Comparison of ENCODE assay signal across 24 cellular contexts in the genomic region with DNA sequence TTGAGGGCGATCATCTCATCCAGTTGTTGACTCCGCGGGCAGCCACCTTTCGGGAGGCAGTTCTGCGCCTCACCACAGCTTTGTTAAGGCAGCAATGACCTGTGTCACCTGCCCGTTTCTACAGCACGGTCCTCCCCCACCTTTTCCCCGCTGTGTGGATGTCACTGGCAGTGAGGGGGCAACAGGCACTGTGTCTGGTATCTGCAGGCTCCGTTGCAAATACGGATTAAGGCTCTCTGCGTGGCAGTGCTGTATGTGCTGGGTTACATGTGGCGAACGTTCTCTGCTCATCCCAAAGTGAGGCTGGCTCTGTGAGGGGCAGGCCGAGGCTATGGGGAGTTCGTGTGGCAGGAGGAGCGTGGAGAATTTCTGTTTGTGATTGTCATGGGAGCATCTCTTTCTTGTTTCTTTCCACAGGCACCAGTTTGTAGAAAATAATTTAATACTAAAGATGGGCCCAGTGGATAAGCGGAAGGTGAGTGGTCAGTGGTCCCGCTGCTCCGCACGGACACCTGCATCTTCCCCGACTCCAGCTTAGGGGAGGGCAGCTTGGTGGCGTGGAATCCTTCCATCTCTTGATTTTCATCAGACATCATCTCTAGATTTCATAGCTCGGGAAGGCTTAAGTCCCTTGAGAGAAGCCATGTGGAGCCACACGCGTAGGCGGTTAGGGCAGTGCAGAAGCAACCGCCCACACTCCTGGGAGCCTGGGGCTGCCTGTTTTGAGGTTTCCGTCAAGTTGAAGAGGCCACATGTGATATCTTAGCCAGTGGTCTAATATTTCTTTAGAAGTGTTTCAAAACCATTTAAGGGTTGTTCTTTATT. TPM values are rescaled to one million over a fixed set of nuclear protein-coding genes. Genes with fewer than 3 reads are reported as not detected.
DNase-seq lines count a peak whose midpoint lies in the region; ATAC-seq and TF ChIP-seq lines count a peak whose summit lies in the region.
"Had no signal": no experiment of that assay in that cellular context is flagged by ENCODE, and none has a peak within 500 bp of the region (broad histone marks: within the 10 kb centered on the region; RNA-seq: fewer than 3 reads in every experiment).

No MANE protein-coding gene starts in this region.

- H3K14ac ChIP-seq in neuronal stem cell (ENCODE audit: low read length): peak overlapping the region; percentile 31

- no peak overlapping the region for H3K27ac ChIP-seq in neuronal stem cell (replicated peaks; ENCODE audit: low read length)
- H3K27ac ChIP-seq: KMS-11, left ventricle myocardium inferior, thyroid gland had no signal

- ATAC-seq in SK-N-SH treated with all-trans-retinoic acid at 6 μM for 48 hours: no peak
- ATAC-seq: activated naive CD4-positive, alpha-beta T cell treated with anti-CD3 and anti-CD28 coated beads, Interleukin-2, amount 50 U/mL, for 72 hours; activated T-cell treated with anti-CD3 and anti-CD28 coated beads, Interleukin-2, amount 50 U/mL, for 4 hours; effector memory CD8-positive, alpha-beta T cell; WTC11 had no signal

- H3K4ac ChIP-seq in neuronal stem cell (ENCODE audit: low read length): peak overlapping the region; percentile 53

- H3K4me3 ChIP-seq in BE2C (ENCODE audit: low read depth, low read length) (no peak overlapping the region), neuronal stem cell (ENCODE audit: low read length in 2 of 2) (peak overlapping the region in 1 of 2 donors; percentile 46)
- H3K4me3 ChIP-seq: left ventricle myocardium inferior, thyroid gland had no signal

- peak overlapping the region; percentile 19 for H2BK5ac ChIP-seq in neuronal stem cell (ENCODE audit: low read length)

- H3K4me2 ChIP-seq in neuronal stem cell (ENCODE audit: insufficient read depth, low read length, poor library complexity, severe bottlenecking): no peak overlapping the region
- H3K4me2 ChIP-seq: KMS-11 had no signal

- peak overlapping the region; percentile 43 for H4K8ac ChIP-seq in neuronal stem cell (ENCODE audit: low read depth, low read length)

- no peaks in the 10 kb centered on the region for H3K27me3 Mint-ChIP-seq in chondrocyte (ENCODE audit: low read depth)
- H3K27me3 Mint-ChIP-seq: CD8-positive, alpha-beta memory T cell; effector memory CD8-positive, alpha-beta T cell; progenitor cell of endocrine pancreas had no signal

- H3K23ac ChIP-seq in neuronal stem cell (ENCODE audit: low read depth, low read length, poor library complexity): no peak overlapping the region

- H3K79me1 ChIP-seq in neuronal stem cell (ENCODE audit: low read depth, low read length): peaks cover 1% of the 10 kb centered on the region

- no peak overlapping the region for H3K4me3 Mint-ChIP-seq in chondrocyte (ENCODE audit: unreplicated experiment)
- H3K4me3 Mint-ChIP-seq: activated T-cell treated with anti-CD3 and anti-CD28 coated beads, Interleukin-2, amount 50 U/mL, for 4 hours; CD8-positive, alpha-beta memory T cell; effector memory CD8-positive, alpha-beta T cell; nephron; WTC11 had no signal

- H2AFZ ChIP-seq in neuronal stem cell (ENCODE audit: low read length): no peak overlapping the region

- H3K4me1 ChIP-seq in BE2C (peaks cover 13% of the 10 kb centered on the region), neuronal stem cell (ENCODE audit: control insufficient read depth in 2 of 2, insufficient read depth in 1 of 2, low read depth in 1 of 2, low read length in 2 of 2) (peaks cover 2 to 37% of the 10 kb centered on the region in 2 donors)
- H3K4me1 ChIP-seq: thyroid gland had no signal

- DNase-seq in BE2C (peak; percentile 52), GF-D8 (lab: John Stamatoyannopoulos, UW) (peak; percentile 13), chondrocyte (ENCODE audit: low spot score) (peak; percentile 57), neuronal stem cell (ENCODE audit: low spot score) (no peak), NCI-H1694 treated with DMSO at 0.1 percent for 48 hours (lab: John Stamatoyannopoulos, UW) (no peak), GM19240 (ENCODE audit: insufficient read length, low spot score) (no peak), kidney tubule cell (ENCODE audit: low spot score) (no peak)
- DNase-seq: activated T-cell treated with anti-CD3 and anti-CD28 coated beads, Interleukin-2, amount 50 U/mL, for 4 hours; CD8-positive, alpha-beta memory T cell; effector memory CD8-positive, alpha-beta T cell; GDM1; left ventricle myocardium inferior; NCI-H187; NCI-H748 treated with DMSO at 0.1 percent for 48 hours; stimulated activated CD4-positive, alpha-beta T cell treated with anti-CD3 and anti-CD28 coated beads, Interleukin-1b, Interleukin-23, amount 100 ng/mL, for 48 hours; stimulated activated naive CD4-positive, alpha-beta T cell treated with Interleukin-2 at 50 U/mL for 16 hours; T1000; thyroid gland had no signal

- H2BK120ac ChIP-seq in neuronal stem cell (ENCODE audit: low read depth, low read length): no peak overlapping the region

- H3K9ac ChIP-seq in neuronal stem cell (ENCODE audit: low read depth, low read length, poor library complexity): no peak overlapping the region
- H3K9ac ChIP-seq: KMS-11 had no signal

- no peak overlapping the region for H3K18ac ChIP-seq in neuronal stem cell (ENCODE audit: low read length)

- peaks cover 7% of the 10 kb centered on the region for H3K36me3 Mint-ChIP-seq in chondrocyte (ENCODE audit: low read depth)
- H3K36me3 Mint-ChIP-seq: WTC11 had no signal

- H3K27me3 ChIP-seq in BE2C (no peaks in the 10 kb centered on the region), neuronal stem cell (ENCODE audit: control insufficient read depth in 3 of 3, insufficient read depth in 3 of 3, low read depth in 1 of 3, low read length in 3 of 3) (no peaks in the 10 kb centered on the region)
- H3K27me3 ChIP-seq: thyroid gland had no signal

- H3K9me3 ChIP-seq in BE2C (no peaks in the 10 kb centered on the region), neuronal stem cell (replicated peaks in 1 of 2; ENCODE audit: control insufficient read depth in 2 of 2, insufficient read depth in 1 of 2, low read depth in 1 of 2, low read length in 2 of 2) (no peaks in the 10 kb centered on the region)
- H3K9me3 ChIP-seq: left ventricle myocardium inferior, thyroid gland had no signal

- WGBS in neuronal stem cell (ENCODE audit: extremely low coverage in 2 of 2, insufficient read length in 2 of 2, insufficient replicate concordance in 1 of 2), 2 donors: no CpG with 5 or more reads among the region's 28 CpGs

- peaks cover 6% of the 10 kb centered on the region for H3K4me1 Mint-ChIP-seq in chondrocyte (ENCODE audit: low read depth)
- H3K4me1 Mint-ChIP-seq: WTC11 had no signal

- no peak overlapping the region for H3K27ac Mint-ChIP-seq in chondrocyte (ENCODE audit: unreplicated experiment)
- H3K27ac Mint-ChIP-seq: effector memory CD8-positive, alpha-beta T cell; nephron; progenitor cell of endocrine pancreas; WTC11 had no signal

- H2BK15ac ChIP-seq in neuronal stem cell (ENCODE audit: low read length): no peak overlapping the region

- H3K36me3 ChIP-seq in BE2C (peaks cover 20% of the 10 kb centered on the region), neuronal stem cell (replicated peaks in 1 of 2; ENCODE audit: control insufficient read depth in 2 of 2, insufficient read depth in 2 of 2, low read length in 2 of 2) (peaks cover 9 to 42% of the 10 kb centered on the region in 2 donors)

- H4K91ac ChIP-seq in neuronal stem cell (ENCODE audit: low read depth, low read length, poor library complexity): no peak overlapping the region

- TF ChIP-seq CTCF in BE2C (IDR thresholded peaks at IDR 0.05; ENCODE audit: low read depth, low read length) (no peak), chondrocyte (IDR thresholded peaks at IDR 0.05) (no peak)

- no peak overlapping the region for H2BK12ac ChIP-seq in neuronal stem cell (ENCODE audit: low read length)

- H3K9me3 Mint-ChIP-seq in chondrocyte (ENCODE audit: low read depth): no peaks in the 10 kb centered on the region
- H3K9me3 Mint-ChIP-seq: activated naive CD4-positive, alpha-beta T cell treated with anti-CD3 and anti-CD28 coated beads, Interleukin-2, amount 50 U/mL, for 72 hours; activated T-cell treated with anti-CD3 and anti-CD28 coated beads, Interleukin-2, amount 50 U/mL, for 4 hours; CD8-positive, alpha-beta memory T cell; effector memory CD8-positive, alpha-beta T cell; nephron; WTC11 had no signal

- no peak overlapping the region for H2AK5ac ChIP-seq in neuronal stem cell (ENCODE audit: low read depth, low read length)

TF ChIP-seq in SK-N-SH treated with all-trans-retinoic acid at 6 μM for 48 hours, 23 proteins besides CTCF, POLR2A, EP300 and RAD21 (continues in another document):
- TF ChIP-seq ZNF8 (CRISPR knock-in tag; IDR thresholded peaks at IDR 0.05) (no peak), TCF4 (CRISPR knock-in tag; IDR thresholded peaks at IDR 0.05; ENCODE audit: borderline replicate concordance) (no peak), BACH2 (CRISPR knock-in tag; IDR thresholded peaks at IDR 0.05; ENCODE audit: borderline replicate concordance) (no peak), ESRRG (CRISPR knock-in tag; IDR thresholded peaks at IDR 0.05) (no peak), ARNTL (CRISPR knock-in tag; IDR thresholded peaks at IDR 0.05; ENCODE audit: borderline replicate concordance, low read depth) (no peak), POU6F1 (CRISPR knock-in tag; IDR thresholded peaks at IDR 0.05; ENCODE audit: borderline replicate concordance, low read depth) (no peak), TOX (CRISPR knock-in tag; IDR thresholded peaks at IDR 0.05; ENCODE audit: borderline replicate concordance) (no peak)

RNA-seq across cellular contexts. Expression of gene PDPK1, which starts 57.8 kb away (rescaled TPM):
- 52.4 TPM for polyA plus RNA-seq in BE2C (2012; ENCODE audit: insufficient read depth, insufficient read length, low read depth)
- 39.2 to 40.6 TPM (median 39.6 TPM) in 3 replicates for total RNA-seq in chondrocyte
- polyA plus RNA-seq in neuronal stem cell (2013, experiment 1 of 2): 9.7 TPM
- 10.3 TPM for polyA plus RNA-seq in neuronal stem cell (2013, experiment 2 of 2)

Comparison
In these comparisons a context has a peak if more than half of its experiments do, and no peak if none do; other contexts are left out.
1. DNase-seq: peak in BE2C (single experiment), GF-D8 (single experiment) and chondrocyte (single experiment); none in neuronal stem cell (single experiment), NCI-H1694 treated with DMSO at 0.1 percent for 48 hours (single experiment), GM19240 (single experiment) and kidney tubule cell (single experiment).